19 cellular contexts compared by ENCODE assay signal in the genomic region with DNA sequence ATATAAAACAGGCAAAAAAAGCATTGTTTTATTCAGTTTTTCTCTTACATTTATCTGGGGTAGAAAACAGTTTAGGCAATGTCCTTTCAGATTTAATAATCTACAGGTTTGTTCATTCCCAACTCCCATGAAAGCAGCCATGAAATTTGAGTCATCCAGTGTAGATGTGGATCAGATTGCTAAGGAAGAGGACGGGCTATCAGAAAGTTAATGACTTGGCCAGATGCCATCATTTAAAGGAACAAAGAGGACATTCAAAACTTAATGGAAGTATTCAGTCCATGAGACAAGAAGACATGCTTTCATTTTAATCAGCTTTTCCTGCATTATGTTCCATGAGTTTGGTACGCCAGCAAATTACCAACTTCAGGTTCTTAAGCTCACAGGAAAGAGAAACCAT. TPM values are rescaled to one million over a fixed set of nuclear protein-coding genes. Genes with fewer than 3 reads are reported as not detected.
DNase-seq lines count a peak whose midpoint lies in the region; ATAC-seq and TF ChIP-seq lines count a peak whose summit lies in the region.
"Had no signal": no experiment of that assay in that cellular context is flagged by ENCODE, and none has a peak within 500 bp of the region (broad histone marks: within the 10 kb centered on the region; RNA-seq: fewer than 3 reads in every experiment).

No MANE protein-coding gene starts in this region.

- H3K36me3 ChIP-seq in left lung (no peaks in the 10 kb centered on the region), lower lobe of right lung (no peaks in the 10 kb centered on the region)
- H3K36me3 ChIP-seq: BLaER1, gastrocnemius medialis had no signal

- H3K9me3 ChIP-seq in left lung (no peaks in the 10 kb centered on the region), lower lobe of right lung (no peaks in the 10 kb centered on the region)
- H3K9me3 ChIP-seq: A549, BLaER1, gastrocnemius medialis had no signal

- TF ChIP-seq CTCF in left lung (IDR thresholded peaks at IDR 0.05): no peak
- TF ChIP-seq CTCF in lower lobe of right lung (IDR thresholded peaks at IDR 0.05): no peak

- H3K4me3 ChIP-seq in left lung: no peak overlapping the region
- H3K4me3 ChIP-seq in lower lobe of right lung: no peak overlapping the region
- H3K4me3 ChIP-seq: A549, BLaER1, gastrocnemius medialis had no signal

- H3K4me1 ChIP-seq in left lung (no peaks in the 10 kb centered on the region), lower lobe of right lung (no peaks in the 10 kb centered on the region)
- H3K4me1 ChIP-seq: A549, BLaER1, gastrocnemius medialis had no signal

- H3K27me3 ChIP-seq in left lung (no peaks in the 10 kb centered on the region), lower lobe of right lung (ENCODE audit: low read depth) (no peaks in the 10 kb centered on the region)
- H3K27me3 ChIP-seq: BLaER1, gastrocnemius medialis had no signal

- peak; percentile 63 for DNase-seq in NCI-H748 (lab: John Stamatoyannopoulos, UW; ENCODE audit: unreplicated experiment)
- no peak for DNase-seq in NCI-H748 treated with DMSO at 0.1 percent for 48 hours (lab: John Stamatoyannopoulos, UW)
- DNase-seq in NCI-H2029 treated with DMSO at 0.1 percent for 48 hours (lab: John Stamatoyannopoulos, UW): peak; percentile 9
- peak; percentile 39 for DNase-seq in SW480 (ENCODE audit: low spot score)
- DNase-seq in pons (ENCODE audit: low spot score): peak; percentile 55
- no peak for DNase-seq in left lung
- no peak for DNase-seq in DMS79 treated with DMSO at 0.1 percent for 48 hours (lab: John Stamatoyannopoulos, UW)
- DNase-seq in lower lobe of right lung: no peak
- DNase-seq: activated CD4-positive, alpha-beta T cell treated with anti-CD3 and anti-CD28 coated beads, Interleukin-2, amount 50 U/mL, for 4 hours; activated gamma-delta T cell treated with Interleukin-2 at 50 U/mL for 16 hours; amniotic stem cell; erythroblast; gastrocnemius medialis; H7; midbrain; nephron progenitor cell; T-helper 1 cell had no signal

- ATAC-seq in left lung: no peak
- ATAC-seq in lower lobe of right lung: no peak
- ATAC-seq: A549, gastrocnemius medialis had no signal

- H3K27ac ChIP-seq in left lung (no peak overlapping the region), lower lobe of right lung (no peak overlapping the region)
- H3K27ac ChIP-seq: A549, BLaER1, gastrocnemius medialis had no signal

- intact Hi-C loops in left lung (cut with DNase I): no loop called here
- intact Hi-C loops in lower lobe of right lung (cut with DNase I): no loop called here

RNA-seq across cellular contexts. Expression of gene POC1B, which starts 31.1 kb away (rescaled TPM):
- total RNA-seq in left lung: 10 to 100 TPM; 19.5 to 19.8 TPM
- 15.5 TPM for total RNA-seq in lower lobe of right lung

RNA-seq across cellular contexts. Expression of gene GALNT4, which starts 32.4 kb away (rescaled TPM):
- 1 to 10 TPM; 7.8 to 8.9 TPM for total RNA-seq in left lung
- 9.6 TPM for total RNA-seq in lower lobe of right lung

Comparison
In these comparisons a context has a peak if more than half of its experiments do, and no peak if none do; other contexts are left out.
1. DNase-seq: peak in NCI-H748 (single experiment), NCI-H2029 treated with DMSO at 0.1 percent for 48 hours (single experiment), SW480 (single experiment) and pons (single experiment); none in NCI-H748 treated with DMSO at 0.1 percent for 48 hours (single experiment), left lung (0 of 2), DMS79 treated with DMSO at 0.1 percent for 48 hours (single experiment) and lower lobe of right lung (single experiment).